7 cellular contexts compared by ENCODE assay signal in the genomic region with DNA sequence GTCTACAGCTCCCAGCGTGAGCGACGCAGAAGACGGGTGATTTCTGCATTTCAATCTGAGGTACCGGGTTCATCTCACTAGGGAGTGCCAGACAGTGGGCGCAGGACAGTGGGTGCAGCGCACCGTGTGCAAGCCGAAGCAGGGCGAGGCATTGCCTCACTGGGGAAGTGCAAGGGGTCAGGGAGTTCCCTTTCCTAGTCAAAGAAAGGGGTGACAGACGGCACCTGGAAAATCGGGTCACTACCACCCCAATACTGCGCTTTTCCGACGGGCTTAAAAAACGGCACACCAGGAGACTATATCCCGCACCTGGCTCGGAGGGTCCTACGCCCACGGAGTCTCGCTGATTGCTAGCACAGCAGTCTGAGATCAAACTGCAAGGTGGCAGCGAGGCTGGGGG.
DNase-seq lines count a peak whose midpoint lies in the region; TF ChIP-seq lines count a peak whose summit lies in the region.
"Not testable (repeated sequence)": the region's sequence is repeated elsewhere in the genome, so short reads cannot be mapped to it uniquely, and the experiment has no call there.

No MANE protein-coding gene starts in this region.

- H3K4me1 ChIP-seq in ectodermal cell (ENCODE audit: control insufficient read depth, insufficient read depth, low read length), result peaks cover 16% of the 10 kb centered on the region
- H3K4me1 ChIP-seq in iPS DF 6.9 (ENCODE audit: control insufficient read depth, insufficient read depth, low read length); mesendoderm (ENCODE audit: control insufficient read depth, low read depth, low read length): not testable (repeated sequence)

- H3K36me3 Mint-ChIP-seq in activated CD4-positive, alpha-beta T cell treated with anti-CD3 and anti-CD28 coated beads, Interleukin-2, amount 10 ng/mL, durations not matched to agents 24 days and 14 days (ENCODE audit: low read depth); osteocyte (ENCODE audit: unreplicated experiment): not testable (repeated sequence)

- H4K8ac ChIP-seq in mesendoderm (ENCODE audit: low read depth, low read length), result not testable (repeated sequence)

- H2BK5ac ChIP-seq in mesendoderm (ENCODE audit: low read length), result not testable (repeated sequence)

- not testable (repeated sequence) for H3K4me1 Mint-ChIP-seq in activated CD4-positive, alpha-beta T cell treated with anti-CD3 and anti-CD28 coated beads, Interleukin-2, amount 10 ng/mL, durations not matched to agents 24 days and 14 days; osteocyte (ENCODE audit: unreplicated experiment)

- not testable (repeated sequence) for H3K79me2 ChIP-seq in mesendoderm (ENCODE audit: control insufficient read depth, insufficient read depth, low read length)

- TF ChIP-seq POLR2A in NB4 (IDR thresholded peaks at IDR 0.05; ENCODE audit: extremely low read depth, insufficient read length), result not testable (repeated sequence)

- H3K36me3 ChIP-seq in H7 (replicated peaks; ENCODE audit: control insufficient read depth, insufficient read depth, low read length); ectodermal cell (ENCODE audit: control insufficient read depth, insufficient read depth, low read length); iPS DF 6.9 (ENCODE audit: control insufficient read depth, insufficient read depth, low read length); mesendoderm (ENCODE audit: control insufficient read depth, insufficient read depth, low read length): not testable (repeated sequence)

- intact Hi-C loops in activated CD4-positive, alpha-beta T cell treated with anti-CD3 and anti-CD28 coated beads, Interleukin-2, amount 10 ng/mL, durations not matched to agents 24 days and 14 days (cut with micrococcal nuclease), result not testable (repeated sequence)

- peak overlapping the region; percentile 38 for H3K9ac ChIP-seq in mesendoderm (ENCODE audit: low read length)

- not testable (repeated sequence) for TF ChIP-seq CTCF in NB4 (IDR thresholded peaks at IDR 0.05; ENCODE audit: low read depth, low read length); osteocyte (IDR thresholded peaks at IDR 0.05)

- H3K4me3 ChIP-seq in H7 (ENCODE audit: insufficient read depth, low read depth, low read length), result peak overlapping the region; percentile 43
- peak overlapping the region; percentile 29 for H3K4me3 ChIP-seq in NB4 (ENCODE audit: low read depth, low read length)
- H3K4me3 ChIP-seq in ectodermal cell (ENCODE audit: insufficient read depth, low read depth, low read length), result peak overlapping the region; percentile 23
- H3K4me3 ChIP-seq in iPS DF 6.9 (ENCODE audit: low read length), result peak overlapping the region; percentile 60; the same call in 1 of the 2 replicates
- not testable (repeated sequence) for H3K4me3 ChIP-seq in mesendoderm (ENCODE audit: low read length)

- H3K56ac ChIP-seq in mesendoderm (ENCODE audit: low read length), result peak overlapping the region; percentile 64

- not testable (repeated sequence) for H3K18ac ChIP-seq in mesendoderm (ENCODE audit: low read length)

- not testable (repeated sequence) for H3K27ac ChIP-seq in ectodermal cell (ENCODE audit: insufficient read depth, low read depth, low read length, poor library complexity, severe bottlenecking); iPS DF 6.9 (ENCODE audit: low read length); mesendoderm (ENCODE audit: low read depth, low read length)

- not testable (repeated sequence) for H3K79me1 ChIP-seq in mesendoderm (ENCODE audit: low read length)

- H3K27ac Mint-ChIP-seq in activated CD4-positive, alpha-beta T cell treated with anti-CD3 and anti-CD28 coated beads, Interleukin-2, amount 10 ng/mL, durations not matched to agents 24 days and 14 days; osteocyte (ENCODE audit: unreplicated experiment): not testable (repeated sequence)

- not testable (repeated sequence) for H3K4ac ChIP-seq in mesendoderm (ENCODE audit: low read depth, low read length)

- 3 to 4% methylated on average over 15 to 17 of the region's 22 CpGs for WGBS in ectodermal cell, 2 experiments
- no CpG with 5 or more reads among the region's 22 CpGs for WGBS in iPS DF 6.9 (ENCODE audit: insufficient coverage, insufficient read length)
- no CpG with 5 or more reads among the region's 22 CpGs for WGBS in mesendoderm (ENCODE audit: extremely low coverage, insufficient coverage, low lambda C conversion rate)

- DNase-seq in H7; NB4 (ENCODE audit: low read depth); activated CD4-positive, alpha-beta T cell treated with anti-CD3 and anti-CD28 coated beads, Interleukin-2, amount 10 ng/mL, durations not matched to agents 24 days and 14 days; iPS DF 6.9 (ENCODE audit: low read depth, low spot score); mesendoderm: not testable (repeated sequence)
- DNase-seq in osteocyte (ENCODE audit: extremely low spot score, unreplicated experiment), result peak; percentile 32

- H3K4me2 ChIP-seq in mesendoderm (ENCODE audit: low read length), result not testable (repeated sequence)

- H3K9me3 Mint-ChIP-seq in activated CD4-positive, alpha-beta T cell treated with anti-CD3 and anti-CD28 coated beads, Interleukin-2, amount 10 ng/mL, durations not matched to agents 24 days and 14 days; osteocyte (ENCODE audit: unreplicated experiment): not testable (repeated sequence)

- H2BK120ac ChIP-seq in mesendoderm (ENCODE audit: low read depth, low read length), result not testable (repeated sequence)

- H3K4me3 Mint-ChIP-seq in activated CD4-positive, alpha-beta T cell treated with anti-CD3 and anti-CD28 coated beads, Interleukin-2, amount 10 ng/mL, durations not matched to agents 24 days and 14 days, result peak overlapping the region; percentile 34
- peak overlapping the region; percentile 47 for H3K4me3 Mint-ChIP-seq in osteocyte (ENCODE audit: unreplicated experiment)

- not testable (repeated sequence) for H3K27me3 ChIP-seq in H7 (ENCODE audit: control insufficient read depth, insufficient read depth, low read length); ectodermal cell (ENCODE audit: control insufficient read depth, insufficient read depth, low read length, poor library complexity, severe bottlenecking); iPS DF 6.9 (ENCODE audit: control insufficient read depth, insufficient read depth, low read length); mesendoderm (ENCODE audit: insufficient read depth, low read length, poor library complexity)

- not testable (repeated sequence) for H4K5ac ChIP-seq in mesendoderm (ENCODE audit: low read length)

- H3K23ac ChIP-seq in mesendoderm (ENCODE audit: low read length), result not testable (repeated sequence)

- H3K27me3 Mint-ChIP-seq in activated CD4-positive, alpha-beta T cell treated with anti-CD3 and anti-CD28 coated beads, Interleukin-2, amount 10 ng/mL, durations not matched to agents 24 days and 14 days, result peaks cover 25% of the 10 kb centered on the region
- H3K27me3 Mint-ChIP-seq in osteocyte (ENCODE audit: unreplicated experiment), result peaks cover 13% of the 10 kb centered on the region

- H3K9me3 ChIP-seq in ectodermal cell (ENCODE audit: control insufficient read depth, low read length); iPS DF 6.9 (ENCODE audit: control insufficient read depth, insufficient read depth, low read length): not testable (repeated sequence)

- not testable (repeated sequence) for H2BK15ac ChIP-seq in mesendoderm (replicated peaks; ENCODE audit: low read depth)

- not testable (repeated sequence) for H2AK5ac ChIP-seq in mesendoderm (ENCODE audit: low read length)
